20 cellular contexts compared by ENCODE assay signal in the genomic region with DNA sequence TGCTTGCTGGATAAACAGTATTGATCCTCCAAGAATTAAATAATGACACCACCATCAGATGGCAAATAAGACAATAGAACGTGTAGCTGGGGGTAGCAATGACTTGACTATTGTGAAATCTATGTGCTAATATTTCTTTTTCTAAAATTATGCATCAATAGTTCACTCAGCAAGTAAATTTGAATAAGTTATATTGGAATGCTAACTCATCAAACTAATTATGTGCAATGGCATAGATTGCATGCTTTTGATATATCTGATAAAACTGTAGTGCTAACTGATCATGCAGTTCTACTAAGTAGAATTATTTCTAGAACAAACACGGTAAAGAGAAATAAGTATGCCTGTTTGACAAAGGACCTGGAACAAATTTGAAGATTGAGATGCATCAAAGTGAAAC.
A peak's percentile ranks its signal among the peaks of the same experiment; 100 is the strongest.
DNase-seq lines count a peak whose midpoint lies in the region; ATAC-seq, FAIRE-seq and TF ChIP-seq lines count a peak whose summit lies in the region.
"Had no signal": no experiment of that assay in that cellular context is flagged by ENCODE, and none has a peak within 500 bp of the region (broad histone marks: within the 10 kb centered on the region; RNA-seq: fewer than 3 reads in every experiment).

No MANE protein-coding gene starts in this region.

- no peaks in the 10 kb centered on the region for H3K4me1 ChIP-seq in A549
- H3K4me1 ChIP-seq in IMR-90 (ENCODE audit: control insufficient read depth, insufficient read depth, low read length) = no peaks in the 10 kb centered on the region
- H3K4me1 ChIP-seq: Caco-2 had no signal

- BruUV-seq in IMR-90 (replicated peaks; lab: Mats Ljungman, UMichigan) = no TSS peak

- no peak overlapping the region for H2BK120ac ChIP-seq in IMR-90 (ENCODE audit: low read depth, low read length)

- dilution Hi-C loops in IMR-90 (cut with HindIII; ENCODE audit: low sequenced_read_pairs, unreplicated experiment) = no loop called here

- no peaks in the 10 kb centered on the region for H3K9me2 ChIP-seq in neural cell (ENCODE audit: insufficient read depth, low read length)

- H3K9me1 ChIP-seq in IMR-90 (ENCODE audit: insufficient read depth, low read length) = no peaks in the 10 kb centered on the region

- TF ChIP-seq CTCF in A549 (IDR thresholded peaks at IDR 0.05) (no peak), IMR-90 (conservative IDR thresholded peaks at IDR 0.05; ENCODE audit: low read depth, low read length) (no peak), neural cell (IDR thresholded peaks at IDR 0.05; ENCODE audit: poor library complexity, severe bottlenecking) (no peak)

- no peak overlapping the region for H4K5ac ChIP-seq in IMR-90 (ENCODE audit: low read depth, low read length)

- no peak overlapping the region for H2AK9ac ChIP-seq in IMR-90 (replicated peaks; ENCODE audit: low read depth, low read length, poor library complexity)

- TF ChIP-seq POLR2A in A549 (IDR thresholded peaks at IDR 0.05; ENCODE audit: low read length) = no peak
- no peak for TF ChIP-seq POLR2A in IMR-90 (IDR thresholded peaks at IDR 0.05; ENCODE audit: low read depth, low read length)

- no peak overlapping the region for H3K4ac ChIP-seq in IMR-90 (ENCODE audit: low read depth, low read length)

- TF ChIP-seq RAD21 in A549 (conservative IDR thresholded peaks at IDR 0.05 in 1 of 2, IDR thresholded peaks at IDR 0.05 in 1 of 2) (no peak), IMR-90 (IDR thresholded peaks at IDR 0.05; ENCODE audit: low read length) (no peak), neural cell (conservative IDR thresholded peaks at IDR 0.05) (no peak)

- H3K23ac ChIP-seq in IMR-90 (ENCODE audit: low read depth, low read length) = no peak overlapping the region

- H3K14ac ChIP-seq in IMR-90 (replicated peaks; ENCODE audit: low read depth, low read length) = no peak overlapping the region

- H3K79me1 ChIP-seq in IMR-90 (ENCODE audit: low read depth in 1 of 2, low read length in 2 of 2) = no peaks in the 10 kb centered on the region

- H4K20me1 ChIP-seq in IMR-90 (ENCODE audit: insufficient read depth, low read length) (no peaks in the 10 kb centered on the region), neural cell (ENCODE audit: insufficient read depth) (no peaks in the 10 kb centered on the region)
- H4K20me1 ChIP-seq: BLaER1 treated with 17β-estradiol and CSF1 and Interleukin-3, amounts not matched to agents 10 nM and 100 nM had no signal

- intact Hi-C loops in IMR-90 (cut with micrococcal nuclease) = no loop called here

- H3F3A ChIP-seq in neural cell (ENCODE audit: insufficient read depth, low read length, poor library complexity, severe bottlenecking) = no peaks in the 10 kb centered on the region

- H3K9me3 ChIP-seq in A549 (no peaks in the 10 kb centered on the region), IMR-90 (ENCODE audit: control insufficient read depth, insufficient read depth, low read length) (peaks cover 2% of the 10 kb centered on the region), neural cell (ENCODE audit: low read length) (no peaks in the 10 kb centered on the region)
- H3K9me3 ChIP-seq: BLaER1 treated with 17β-estradiol and CSF1 and Interleukin-3, amounts not matched to agents 10 nM and 100 nM; Caco-2 had no signal

- H3K4me3 ChIP-seq in A549 (no peak overlapping the region), IMR-90 (ENCODE audit: insufficient read depth, low read depth, low read length) (no peak overlapping the region), neural cell (ENCODE audit: low read length) (no peak overlapping the region)
- H3K4me3 ChIP-seq: BLaER1 treated with 17β-estradiol and CSF1 and Interleukin-3, amounts not matched to agents 10 nM and 100 nM had no signal

- in situ Hi-C loops in IMR-90 (cut with MboI; ENCODE audit: low sequenced_read_pairs) = no loop called here

- H3K4me2 ChIP-seq in A549 (no peak overlapping the region), IMR-90 (ENCODE audit: low read depth, low read length) (no peak overlapping the region), neural cell (ENCODE audit: low read length) (no peak overlapping the region)

- no peak overlapping the region for H2BK15ac ChIP-seq in IMR-90 (ENCODE audit: low read depth, low read length)

- ATAC-seq in A549 (no peak), IMR-90 (ENCODE audit: low read depth) (no peak), GM19455 (IDR thresholded peaks at IDR 0.05; ENCODE audit: unreplicated experiment) (no peak)
- ATAC-seq: CD8-positive, alpha-beta T cell had no signal

- POLR2A ChIA-PET in A549 (lab: Yijun Ruan, JAX) = no interaction called here
- POLR2A ChIA-PET in IMR-90 (lab: Charles Lee; ENCODE audit: unreplicated experiment) = no interaction called here

- no peaks in the 10 kb centered on the region for H3K27me3 ChIP-seq in IMR-90 (ENCODE audit: control insufficient read depth, insufficient read depth, low read length)
- H3K27me3 ChIP-seq in neural cell (ENCODE audit: insufficient read depth, low read depth, low read length) = no peaks in the 10 kb centered on the region
- H3K27me3 ChIP-seq: BLaER1 treated with 17β-estradiol and CSF1 and Interleukin-3, amounts not matched to agents 10 nM and 100 nM had no signal

- H3K18ac ChIP-seq in IMR-90 (ENCODE audit: low read depth, low read length) = no peak overlapping the region

- H2BK5ac ChIP-seq in IMR-90 (ENCODE audit: low read depth, low read length, poor library complexity, severe bottlenecking) = no peak overlapping the region

- no peak overlapping the region for H2BK20ac ChIP-seq in IMR-90 (ENCODE audit: low read depth, low read length)

- no peak overlapping the region for H3K56ac ChIP-seq in IMR-90 (ENCODE audit: extremely low read depth, insufficient read depth, low read length)

- no peak overlapping the region for H4K91ac ChIP-seq in IMR-90 (ENCODE audit: insufficient read depth, low read depth, low read length)

- no peak overlapping the region for H2AK5ac ChIP-seq in IMR-90 (ENCODE audit: low read depth, low read length)

- CTCF ChIA-PET in A549 (lab: Yijun Ruan, JAX) (no interaction called here), IMR-90 (lab: Yijun Ruan, JAX) (no interaction called here)

- H2AFZ ChIP-seq in IMR-90 (replicated peaks; ENCODE audit: low read length, poor library complexity) (no peak overlapping the region), neural cell (ENCODE audit: low read depth, low read length) (no peak overlapping the region)

- no peaks in the 10 kb centered on the region for H3K79me2 ChIP-seq in neural cell (replicated peaks; ENCODE audit: insufficient read depth, low read length)

- no peak overlapping the region for H3K27ac ChIP-seq in A549
- no peak overlapping the region for H3K27ac ChIP-seq in IMR-90 (ENCODE audit: insufficient read depth, low read length)
- peak overlapping the region; percentile 13 for H3K27ac ChIP-seq in neural cell (ENCODE audit: low read length)
- H3K27ac ChIP-seq: BLaER1 treated with 17β-estradiol and CSF1 and Interleukin-3, amounts not matched to agents 10 nM and 100 nM; C4-2B had no signal

- no peak overlapping the region for H4K8ac ChIP-seq in IMR-90 (ENCODE audit: low read depth in 2 of 2, low read length in 2 of 2)

- no peaks in the 10 kb centered on the region for H3K36me3 ChIP-seq in IMR-90 (ENCODE audit: control insufficient read depth, insufficient read depth, low read length)
- H3K36me3 ChIP-seq in neural cell (ENCODE audit: insufficient read depth, low read length) = no peaks in the 10 kb centered on the region
- H3K36me3 ChIP-seq: BLaER1 treated with 17β-estradiol and CSF1 and Interleukin-3, amounts not matched to agents 10 nM and 100 nM had no signal

- no peak for DNase-seq in A549 (ENCODE audit: low read depth in 1 of 2, low spot score in 1 of 2)
- DNase-seq in IMR-90 = no peak
- no peak for DNase-seq in LoVo (ENCODE audit: low spot score)
- DNase-seq: 8988T; AML-193; Caco-2; Calu3; CD4-positive, alpha-beta T cell; CD8-positive, alpha-beta T cell; DMS79 treated with DMSO at 0.1 percent for 48 hours; GF-D8 had no signal

- WGBS in A549 (ENCODE audit: missing lambda C conversion rate) = 6% methylated on average over 2 of the region's 2 CpGs
- WGBS in IMR-90 (ENCODE audit: extremely low coverage in 2 of 2, insufficient read length in 1 of 2), 2 experiments = no CpG with 5 or more reads among the region's 2 CpGs

- no peak for TF ChIP-seq EP300 in A549 (IDR thresholded peaks at IDR 0.05)
- TF ChIP-seq EP300 in neural cell (conservative IDR thresholded peaks at IDR 0.05; ENCODE audit: poor library complexity, severe bottlenecking) = no peak

- no peak for FAIRE-seq in A549 (lab: Jason Lieb, UNC)
- FAIRE-seq: A204.1, D721Med, G401.6, GM12891, GM19239 had no signal

- H3K9ac ChIP-seq in IMR-90 (ENCODE audit: low read depth, low read length) = no peak overlapping the region
- no peak overlapping the region for H3K9ac ChIP-seq in neural cell (ENCODE audit: low read length)
- H3K9ac ChIP-seq: BLaER1 treated with 17β-estradiol and CSF1 and Interleukin-3, amounts not matched to agents 10 nM and 100 nM had no signal

TF ChIP-seq in A549, 52 proteins besides CTCF, POLR2A, EP300 and RAD21:
- TF ChIP-seq RNF2 (IDR thresholded peaks at IDR 0.05; ENCODE audit: borderline replicate concordance, low read depth) = no peak
- no peak for TF ChIP-seq HOXA7 (CRISPR knock-in tag; IDR thresholded peaks at IDR 0.05)
- TF ChIP-seq TP53 (CRISPR knock-in tag; IDR thresholded peaks at IDR 0.05) = no peak
- peak; percentile 20 for TF ChIP-seq MAFK (IDR thresholded peaks at IDR 0.05; ENCODE audit: partially characterized antibody)
- no peak for TF ChIP-seq CHD2 (IDR thresholded peaks at IDR 0.05; ENCODE audit: low read length, partially characterized antibody)
- TF ChIP-seq FOSB (CRISPR knock-in tag; IDR thresholded peaks at IDR 0.05) = no peak

TF ChIP-seq in IMR-90, 13 proteins besides CTCF, POLR2A, EP300 and RAD21:
- 0 out of 2 replicates have a peak, but pooled peaks have one; percentile 13 for TF ChIP-seq CEBPB (IDR thresholded peaks at IDR 0.05; ENCODE audit: low read depth, low read length)
- TF ChIP-seq SMC3 (IDR thresholded peaks at IDR 0.05; ENCODE audit: low read depth, low read length) = no peak
- TF ChIP-seq BHLHE40 (IDR thresholded peaks at IDR 0.05; ENCODE audit: low read depth, low read length) = no peak

TF ChIP-seq in neural cell, 6 proteins besides CTCF, POLR2A, EP300 and RAD21 (continues in another document):
- no peak for TF ChIP-seq MXI1 (conservative IDR thresholded peaks at IDR 0.05; ENCODE audit: poor library complexity, severe bottlenecking)
